In genomic region chrX:39556056-39556455, GRCh38 we compare ENCODE assay signal across 1 cellular context.
TF ChIP-seq lines count a peak whose summit lies in the region.

No MANE protein-coding gene starts in this region.

TF ChIP-seq in HepG2, 621 proteins besides CTCF, POLR2A, EP300 and RAD21 (continued from another document):
- TF ChIP-seq ZNF142 (CRISPR knock-in tag; IDR thresholded peaks at IDR 0.05): no peak
